Comparison of ENCODE assay signal across 28 cellular contexts in the genomic region with DNA sequence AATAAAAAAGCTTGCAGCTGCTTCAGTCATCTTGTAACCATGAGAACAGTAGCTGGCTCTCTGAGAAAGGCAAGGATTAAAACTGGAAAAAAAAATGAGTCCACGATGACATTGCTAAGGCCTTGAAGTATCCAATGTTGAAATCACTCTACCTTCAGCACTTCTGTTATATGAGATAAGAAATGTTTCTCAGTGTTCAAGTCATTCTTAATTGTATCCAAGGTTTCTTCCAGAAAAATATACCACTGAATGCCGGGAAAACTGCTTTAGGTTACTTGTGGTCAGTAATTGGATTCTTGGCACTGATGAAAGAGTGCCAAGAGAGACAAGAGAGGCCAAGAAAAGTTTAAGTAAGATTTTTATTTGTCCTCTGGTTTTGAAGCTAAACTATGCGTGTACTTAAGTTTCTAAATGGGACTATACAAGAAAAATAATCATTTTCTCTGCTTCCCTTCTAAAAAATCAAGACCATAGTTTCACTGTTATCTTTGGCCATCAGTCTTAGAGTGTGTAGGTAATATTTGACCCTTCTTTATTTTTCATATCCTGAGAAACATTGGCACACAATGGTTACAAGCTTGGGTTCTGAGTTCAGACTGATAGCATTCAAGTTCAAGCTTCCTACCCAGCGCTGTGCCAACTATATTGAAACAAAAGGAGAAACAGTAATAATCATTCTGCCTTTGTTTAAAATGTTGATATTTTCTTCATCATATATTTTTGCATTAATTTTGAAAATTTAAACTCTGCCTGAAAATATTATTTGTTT.
DNase-seq lines count a peak whose midpoint lies in the region; ATAC-seq and TF ChIP-seq lines count a peak whose summit lies in the region.
"Had no signal": no experiment of that assay in that cellular context is flagged by ENCODE, and none has a peak within 500 bp of the region (broad histone marks: within the 10 kb centered on the region; RNA-seq: fewer than 3 reads in every experiment).

No MANE protein-coding gene starts in this region.

- CTCF ChIA-PET in naive thymus-derived CD4-positive, alpha-beta T cell (lab: Charles Lee), result no interaction called here

- peak; percentile 61 to 71 for ATAC-seq in lower lobe of right lung
- ATAC-seq in gastrocnemius medialis, result peak; percentile 56 to 84
- no peak for ATAC-seq in naive thymus-derived CD4-positive, alpha-beta T cell
- ATAC-seq in GM19328 (IDR thresholded peaks at IDR 0.05; ENCODE audit: unreplicated experiment), result no peak
- ATAC-seq: T-helper 17 cell had no signal

- H3K27me3 ChIP-seq in lower lobe of right lung (ENCODE audit: low read depth) (no peaks in the 10 kb centered on the region), gastrocnemius medialis (no peaks in the 10 kb centered on the region)
- no peaks in the 10 kb centered on the region for H3K27me3 ChIP-seq in naive thymus-derived CD4-positive, alpha-beta T cell (ENCODE audit: control insufficient read depth in 2 of 2, insufficient read depth in 2 of 2, low read length in 2 of 2)
- H3K27me3 ChIP-seq: adrenal gland, tibial nerve had no signal

- DNase-seq in NCI-H226 (peak; percentile 70), lower lobe of right lung (no peak), gastrocnemius medialis (no peak), glomerular visceral epithelial cell (ENCODE audit: extremely low spot score) (no peak)
- no peak for DNase-seq in activated T-cell treated with anti-CD3 and anti-CD28 coated beads, Interleukin-2, amount 50 U/mL, for 48 hours
- no peak for DNase-seq in naive thymus-derived CD4-positive, alpha-beta T cell
- DNase-seq: activated CD8-positive, alpha-beta memory T cell treated with anti-CD3 and anti-CD28 coated beads for 24 hours; activated naive CD4-positive, alpha-beta T cell; activated T-cell treated with anti-CD3 and anti-CD28 coated beads, Interleukin-2, amount 50 U/mL, for 1 hour; adrenal gland; cerebellar nuclear complex; erythroblast; H7; hypothalamus; Kasumi-1; NCI-H187; NCI-H69; nucleus accumbens; retina; RPMI8226; SK-N-SH; stimulated activated CD4-positive, alpha-beta T cell treated with anti-CD3 and anti-CD28 coated beads, Interleukin-4, amount 100 ng/mL, for 4 hours; stimulated activated naive CD4-positive, alpha-beta T cell; T-helper 17 cell had no signal

- H3K4me1 ChIP-seq in lower lobe of right lung, result no peaks in the 10 kb centered on the region
- H3K4me1 ChIP-seq in gastrocnemius medialis, result peaks cover 44 to 67% of the 10 kb centered on the region in 2 donors
- no peaks in the 10 kb centered on the region for H3K4me1 ChIP-seq in naive thymus-derived CD4-positive, alpha-beta T cell (ENCODE audit: control insufficient read depth in 2 of 2, insufficient read depth in 2 of 2, low read length in 2 of 2)

- TF ChIP-seq POLR2A in gastrocnemius medialis (IDR thresholded peaks at IDR 0.05), result no peak

- H3K4me1 Mint-ChIP-seq in brain, result peaks cover 21% of the 10 kb centered on the region
- no peaks in the 10 kb centered on the region for H3K4me1 Mint-ChIP-seq in naive thymus-derived CD4-positive, alpha-beta T cell
- H3K4me1 Mint-ChIP-seq: CD14-positive monocyte, T-helper 17 cell had no signal

- H3K4me3 ChIP-seq in lower lobe of right lung (no peak overlapping the region), gastrocnemius medialis (no peak overlapping the region)
- H3K4me3 ChIP-seq in naive thymus-derived CD4-positive, alpha-beta T cell (ENCODE audit: low read length), result no peak overlapping the region
- H3K4me3 ChIP-seq: adrenal gland, tibial nerve had no signal

- in situ Hi-C loops in gastrocnemius medialis (cut with MboI; ENCODE audit: low sequenced_read_pairs in 4 of 4), result no loop called here

- H3K27ac ChIP-seq in lower lobe of right lung (no peak overlapping the region), gastrocnemius medialis (peak overlapping the region; percentile 30 to 79 (median 76))
- H3K27ac ChIP-seq in naive thymus-derived CD4-positive, alpha-beta T cell (ENCODE audit: low read depth, low read length), result no peak overlapping the region

- H3K36me3 ChIP-seq in lower lobe of right lung (no peaks in the 10 kb centered on the region), gastrocnemius medialis (peaks cover 0 to 12% of the 10 kb centered on the region in 2 donors)
- H3K36me3 ChIP-seq in naive thymus-derived CD4-positive, alpha-beta T cell (ENCODE audit: control insufficient read depth in 2 of 3, insufficient read depth in 3 of 3, low read length in 3 of 3), result no peaks in the 10 kb centered on the region
- H3K36me3 ChIP-seq: adrenal gland, tibial nerve had no signal

- no peaks in the 10 kb centered on the region for H3K36me3 Mint-ChIP-seq in brain
- H3K36me3 Mint-ChIP-seq in naive thymus-derived CD4-positive, alpha-beta T cell, result no peaks in the 10 kb centered on the region
- H3K36me3 Mint-ChIP-seq: CD14-positive monocyte had no signal

- POLR2A ChIA-PET in naive thymus-derived CD4-positive, alpha-beta T cell (lab: Charles Lee), result no interaction called here

- TF ChIP-seq CTCF in brain (conservative IDR thresholded peaks at IDR 0.05), result no peak
- TF ChIP-seq CTCF in lower lobe of right lung (IDR thresholded peaks at IDR 0.05), result no peak
- no peak for TF ChIP-seq CTCF in gastrocnemius medialis (IDR thresholded peaks at IDR 0.05 in 4 of 5, conservative IDR thresholded peaks at IDR 0.05 in 1 of 5)

- peak overlapping the region in 1 of 5 experiments; percentile 34 for H3K4me3 Mint-ChIP-seq in brain
- no peak overlapping the region for H3K4me3 Mint-ChIP-seq in naive thymus-derived CD4-positive, alpha-beta T cell
- H3K4me3 Mint-ChIP-seq: CD14-positive monocyte, T-helper 17 cell had no signal

- H3K9me3 Mint-ChIP-seq in brain, result peaks cover 0 to 5% (median under 1%) of the 10 kb centered on the region in 5 experiments
- peaks cover 0 to 14% (median 0%) of the 10 kb centered on the region in 11 donors for H3K9me3 Mint-ChIP-seq in naive thymus-derived CD4-positive, alpha-beta T cell

- H3K9me3 ChIP-seq in lower lobe of right lung (no peaks in the 10 kb centered on the region), gastrocnemius medialis (no peaks in the 10 kb centered on the region)
- no peaks in the 10 kb centered on the region for H3K9me3 ChIP-seq in naive thymus-derived CD4-positive, alpha-beta T cell (ENCODE audit: control insufficient read depth in 2 of 3, low read length in 3 of 3)
- H3K9me3 ChIP-seq: adrenal gland, SK-N-SH, tibial nerve had no signal

- peak overlapping the region; percentile 14 to 72 (median 44) for H3K27ac Mint-ChIP-seq in brain
- no peak overlapping the region for H3K27ac Mint-ChIP-seq in naive thymus-derived CD4-positive, alpha-beta T cell
- H3K27ac Mint-ChIP-seq: CD14-positive monocyte, T-helper 17 cell had no signal

- H3K27me3 Mint-ChIP-seq in brain, result no peaks in the 10 kb centered on the region
- no peaks in the 10 kb centered on the region for H3K27me3 Mint-ChIP-seq in naive thymus-derived CD4-positive, alpha-beta T cell
- H3K27me3 Mint-ChIP-seq: T-helper 17 cell had no signal

- intact Hi-C loops in lower lobe of right lung (cut with DNase I), result no loop called here
- intact Hi-C loops in gastrocnemius medialis (cut with DNase I; ENCODE audit: low total_unique reads), result no loop called here
- intact Hi-C loops in naive thymus-derived CD4-positive, alpha-beta T cell (cut with micrococcal nuclease), result no loop called here

Comparison
In these comparisons a context has a peak if more than half of its experiments do, and no peak if none do; other contexts are left out.
1. H3K27ac Mint-ChIP-seq: peak in brain (5 of 5); none in naive thymus-derived CD4-positive, alpha-beta T cell (0 of 9).
2. ATAC-seq: peak in lower lobe of right lung (2 of 2) and gastrocnemius medialis (2 of 2); none in naive thymus-derived CD4-positive, alpha-beta T cell (single experiment) and GM19328 (single experiment).
3. H3K27ac ChIP-seq: peak in gastrocnemius medialis (4 of 4); none in lower lobe of right lung (single experiment) and naive thymus-derived CD4-positive, alpha-beta T cell (single experiment).